ENCODE assay signal across 30 cellular contexts in genomic region chrX:153804100-153804595, GRCh38. TPM values are rescaled to one million over a fixed set of nuclear protein-coding genes. Genes with fewer than 3 reads are reported as not detected.
"Had no signal": no experiment of that assay in that cellular context is flagged by ENCODE, and none has a peak within 500 bp of the region (broad histone marks: within the 10 kb centered on the region; RNA-seq: fewer than 3 reads in every experiment).

No MANE protein-coding gene starts in this region.

- H3K79me2 ChIP-seq: parathyroid adenoma had no signal

- H3K27me3 ChIP-seq: neural progenitor cell, ovary, right lobe of liver, suprapubic skin, testis, tibial artery, transverse colon, vagina had no signal

- H3K9me3 ChIP-seq: ovary, psoas muscle, right lobe of liver, spleen, suprapubic skin, testis, tibial artery, transverse colon, vagina had no signal

- H2AFZ ChIP-seq: neural progenitor cell, parathyroid adenoma had no signal

- DNase-seq: naive thymus-derived CD4-positive, alpha-beta T cell; natural killer cell; occipital lobe; right lobe of liver; spleen; stimulated activated CD4-positive, alpha-beta T cell treated with anti-CD3 and anti-CD28 coated beads, Interleukin-12 subunit alpha, Interleukin-12 subunit beta, amount 100 ng/mL, for 4 hours; stimulated activated CD4-positive, alpha-beta T cell treated with anti-CD3 and anti-CD28 coated beads, Interleukin-1b, Interleukin-23, amount 100 ng/mL, for 48 hours; stimulated activated CD4-positive, alpha-beta T cell treated with anti-CD3 and anti-CD28 coated beads, Interleukin-4, amount 100 ng/mL, for 1 hour; stimulated activated CD4-positive, alpha-beta T cell treated with anti-CD3 and anti-CD28 coated beads, Interleukin-4, amount 100 ng/mL, for 4 hours; stimulated activated CD8-positive, alpha-beta memory T cell treated with anti-CD3 and anti-CD28 coated beads, Interleukin-4, amount 100 ng/mL, for 48 hours; stimulated activated naive CD4-positive, alpha-beta T cell; stimulated activated naive CD8-positive, alpha-beta T cell treated with anti-CD3 and anti-CD28 coated beads, Interleukin-15, amount 100 ng/mL, for 72 hours; stimulated activated naive CD8-positive, alpha-beta T cell treated with anti-CD3 and anti-CD28 coated beads, Interleukin-15, Interleukin-2, amounts not matched to agents 100 U/mL and 50 U/mL, for 24 hours; substantia nigra; testis; tibial artery; transverse colon had no signal

- H3K36me3 ChIP-seq: neural progenitor cell, ovary, right lobe of liver, suprapubic skin, transverse colon, vagina had no signal

- H3K4me3 ChIP-seq: neural progenitor cell, ovary, psoas muscle, right lobe of liver, skin epidermis, smooth muscle cell, spleen, suprapubic skin, testis, tibial artery, transverse colon, upper lobe of left lung, vagina had no signal

- H3K4me1 ChIP-seq: neural progenitor cell, parathyroid adenoma, psoas muscle, right lobe of liver, spleen, suprapubic skin, testis, transverse colon, upper lobe of left lung, vagina had no signal

- ATAC-seq: naive thymus-derived CD4-positive, alpha-beta T cell; natural killer cell; psoas muscle; right cardiac atrium; right lobe of liver; stimulated activated memory B cell treated with anti-CD40 and anti-IgM and Interleukin-4, amounts not matched to agents 10 μg/mL and 1 μg/mL and 100 μg/mL, for 72 hours; stimulated activated naive CD8-positive, alpha-beta T cell treated with anti-CD3 and anti-CD28 coated beads, Interleukin-15, amount 100 ng/mL, for 72 hours; stimulated activated naive CD8-positive, alpha-beta T cell treated with anti-CD3 and anti-CD28 coated beads, Interleukin-15, Interleukin-2, amounts not matched to agents 100 U/mL and 50 U/mL, for 24 hours had no signal

- H3K27ac ChIP-seq: neural progenitor cell, ovary, parathyroid adenoma, psoas muscle, right lobe of liver, skin epidermis, spleen, suprapubic skin, testis, tibial artery, transverse colon, upper lobe of left lung, vagina had no signal

- H3K9ac ChIP-seq: neural progenitor cell, parathyroid adenoma had no signal

- H3K4me2 ChIP-seq: neural progenitor cell, smooth muscle cell had no signal

RNA-seq across cellular contexts. Expression of gene SRPK3, which starts 23.3 kb away (rescaled TPM):
- total RNA-seq: naive thymus-derived CD4-positive, alpha-beta T cell; natural killer cell; progenitor cell of endocrine pancreas; right lobe of liver; smooth muscle cell; spleen had no signal
- polyA plus RNA-seq: naive thymus-derived CD4-positive, alpha-beta T cell; neural cell had no signal

RNA-seq across cellular contexts. Expression of gene PLXNB3, which starts 40.1 kb away (rescaled TPM):
- polyA plus RNA-seq: naive thymus-derived CD4-positive, alpha-beta T cell had no signal
